Comparison of ENCODE assay signal across 10 cellular contexts in genomic region chr16:59886021-59886420, GRCh38.
DNase-seq lines count a peak whose midpoint lies in the region; ATAC-seq and TF ChIP-seq lines count a peak whose summit lies in the region.
"Had no signal": no experiment of that assay in that cellular context is flagged by ENCODE, and none has a peak within 500 bp of the region (broad histone marks: within the 10 kb centered on the region; RNA-seq: fewer than 3 reads in every experiment).

No MANE protein-coding gene starts in this region.

- H3K4me3 ChIP-seq in astrocyte of the spinal cord (ENCODE audit: low read depth, low read length) (no peak overlapping the region), uterus (no peak overlapping the region), HAP-1 (no peak overlapping the region)

- in situ Hi-C loops in astrocyte of the spinal cord (cut with HindIII; ENCODE audit: low sequenced_read_pairs) = no loop called here
- in situ Hi-C loops in HAP-1 (cut with MboI; ENCODE audit: low sequenced_read_pairs) = no loop called here

- no peak for ATAC-seq in GM21786 (IDR thresholded peaks at IDR 0.05; ENCODE audit: unreplicated experiment)

- TF ChIP-seq CTCF in astrocyte of the spinal cord (IDR thresholded peaks at IDR 0.05; ENCODE audit: low read depth, low read length) = no peak
- no peak for TF ChIP-seq CTCF in uterus (IDR thresholded peaks at IDR 0.05)

- H3K9me3 ChIP-seq in uterus = peaks cover 0 to 3% of the 10 kb centered on the region in 2 donors
- no peaks in the 10 kb centered on the region for H3K9me3 ChIP-seq in HAP-1

- H3K36me3 ChIP-seq in uterus (no peaks in the 10 kb centered on the region), HAP-1 (replicated peaks) (no peaks in the 10 kb centered on the region)

- peak; percentile 88 for DNase-seq in LHCN-M2 (ENCODE audit: low read depth)
- peak; percentile 84 for DNase-seq in astrocyte of the spinal cord (ENCODE audit: low read depth, low spot score)
- DNase-seq in inferior parietal cortex (ENCODE audit: extremely low spot score) = peak; percentile 68
- DNase-seq in uterus = peak; percentile 19 to 22
- DNase-seq in HAP-1 (ENCODE audit: low spot score in 2 of 2) = no peak
- DNase-seq in NCI-H146 (lab: John Stamatoyannopoulos, UW) = no peak
- DNase-seq: activated CD8-positive, alpha-beta memory T cell treated with anti-CD3 and anti-CD28 coated beads, Interleukin-2, amount 50 U/mL, for 4 hours; kidney glomerular epithelial cell; MM.1S had no signal

- H3K4me1 ChIP-seq in uterus (no peaks in the 10 kb centered on the region), HAP-1 (no peaks in the 10 kb centered on the region)

- no peak overlapping the region for H3K27ac ChIP-seq in uterus

- intact Hi-C loops in uterus (cut with DNase I; ENCODE audit: low total_unique reads) = no loop called here

- TF ChIP-seq POLR2A in uterus (IDR thresholded peaks at IDR 0.05) = no peak

- H3K27me3 ChIP-seq in uterus (no peaks in the 10 kb centered on the region), HAP-1 (ENCODE audit: low read depth) (no peaks in the 10 kb centered on the region)

Comparison
In these comparisons a context has a peak if more than half of its experiments do, and no peak if none do; other contexts are left out.
1. DNase-seq: peak in LHCN-M2 (single experiment), astrocyte of the spinal cord (single experiment), inferior parietal cortex (single experiment) and uterus (2 of 2); none in HAP-1 (0 of 2) and NCI-H146 (single experiment).